24 cellular contexts compared by ENCODE assay signal in the genomic region with DNA sequence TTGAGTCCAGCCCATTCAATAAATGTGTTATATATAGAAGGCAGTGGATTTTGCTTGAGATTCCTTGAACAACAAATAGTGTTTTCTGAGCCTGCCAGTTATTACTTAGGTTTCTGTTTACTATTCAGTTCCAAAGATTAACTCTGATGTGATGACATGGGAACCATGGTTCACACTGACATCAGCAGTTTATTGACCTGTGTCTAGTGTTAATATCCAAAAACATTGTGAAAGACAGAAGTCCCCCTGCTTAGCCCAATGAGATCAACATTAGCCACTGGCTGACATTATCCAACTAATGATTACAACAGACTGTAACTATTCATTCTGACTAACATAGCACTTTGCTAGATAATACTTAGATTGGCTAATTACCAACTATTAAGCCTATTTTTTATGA. TPM values are rescaled to one million over a fixed set of nuclear protein-coding genes. Genes with fewer than 3 reads are reported as not detected.
DNase-seq lines count a peak whose midpoint lies in the region; ATAC-seq and TF ChIP-seq lines count a peak whose summit lies in the region.
"Had no signal": no experiment of that assay in that cellular context is flagged by ENCODE, and none has a peak within 500 bp of the region (broad histone marks: within the 10 kb centered on the region; RNA-seq: fewer than 3 reads in every experiment).

No MANE protein-coding gene starts in this region.

- H3K4me3 Mint-ChIP-seq in neural progenitor cell: no peak overlapping the region
- H3K4me3 Mint-ChIP-seq: CD8-positive, alpha-beta T cell had no signal

- CTCF ChIA-PET in HEK293T (lab: Yijun Ruan, JAX): no interaction called here

- in situ Hi-C loops in HAP-1 (cut with MboI; ENCODE audit: low sequenced_read_pairs): no loop called here

- no peaks in the 10 kb centered on the region for H3K79me2 ChIP-seq in neural progenitor cell (ENCODE audit: low read depth)

- no peak overlapping the region for H2AFZ ChIP-seq in neural progenitor cell (replicated peaks)

- no peak overlapping the region for H3K9ac ChIP-seq in neural progenitor cell

- H3K9me3 ChIP-seq in left ventricle myocardium inferior (replicated peaks): no peaks in the 10 kb centered on the region
- H3K9me3 ChIP-seq in neural progenitor cell (ENCODE audit: low read depth): no peaks in the 10 kb centered on the region
- H3K9me3 ChIP-seq in HAP-1: no peaks in the 10 kb centered on the region

- TF ChIP-seq CTCF in left ventricle myocardium inferior (IDR thresholded peaks at IDR 0.05; ENCODE audit: borderline replicate concordance) (no peak), fibroblast of pulmonary artery (IDR thresholded peaks at IDR 0.05; ENCODE audit: low read length, missing control alignments) (no peak), neural progenitor cell (IDR thresholded peaks at IDR 0.05) (no peak)

- no peak overlapping the region for H3K27ac Mint-ChIP-seq in neural progenitor cell
- H3K27ac Mint-ChIP-seq: CD8-positive, alpha-beta T cell had no signal

- H3K4me1 Mint-ChIP-seq in neural progenitor cell: peaks cover 7% of the 10 kb centered on the region

- intact Hi-C loops in left cardiac atrium (cut with DNase I): no loop called here
- intact Hi-C loops in left ventricle myocardium inferior (cut with micrococcal nuclease): no loop called here

- H3K4me3 ChIP-seq in left ventricle myocardium inferior (no peak overlapping the region), fibroblast of pulmonary artery (replicated peaks; ENCODE audit: low read depth, low read length) (no peak overlapping the region), neural progenitor cell (no peak overlapping the region), HAP-1 (no peak overlapping the region)
- H3K4me3 ChIP-seq: GM12878, SK-N-MC had no signal

- H3K36me3 ChIP-seq in left ventricle myocardium inferior (no peaks in the 10 kb centered on the region), neural progenitor cell (no peaks in the 10 kb centered on the region), HAP-1 (replicated peaks) (no peaks in the 10 kb centered on the region)

- H3K27me3 Mint-ChIP-seq in neural progenitor cell (ENCODE audit: insufficient read depth, low read depth): peaks cover 9% of the 10 kb centered on the region

- H3K4me2 ChIP-seq in neural progenitor cell: no peak overlapping the region

- H3K9me3 Mint-ChIP-seq in neural progenitor cell: no peaks in the 10 kb centered on the region
- H3K9me3 Mint-ChIP-seq: CD8-positive, alpha-beta T cell had no signal

- DNase-seq in left cardiac atrium (no peak), left ventricle myocardium inferior (no peak), fibroblast of pulmonary artery (ENCODE audit: low read depth) (peak; percentile 10), kidney tubule cell (ENCODE audit: low spot score) (peak; percentile 67), neural progenitor cell (ENCODE audit: low spot score) (no peak), HEK293T (ENCODE audit: extremely low spot score) (no peak), HAP-1 (ENCODE audit: low spot score in 2 of 2) (no peak)
- DNase-seq: AML-193; C1 segment of cervical spinal cord; CD8-positive, alpha-beta T cell; DND-41; H7; Karpas-422; MV-4-11; NCI-H1694; NCI-H2081; NCI-H2171; NCI-H345; NCI-H524; PC-3; SHP77 treated with DMSO at 0.1 percent for 48 hours had no signal

- ATAC-seq in left cardiac atrium (peak; percentile 27 to 41), HG02840 (IDR thresholded peaks at IDR 0.05; ENCODE audit: low FRiP score, unreplicated experiment) (no peak)
- ATAC-seq: CD8-positive, alpha-beta T cell; GM12878; PC-3 had no signal

- POLR2A ChIA-PET in HEK293T (lab: Yijun Ruan, JAX): no interaction called here

- H3K27ac ChIP-seq in left ventricle myocardium inferior (replicated peaks) (no peak overlapping the region), neural progenitor cell (no peak overlapping the region)
- H3K27ac ChIP-seq: SK-N-MC had no signal

- H3K4me1 ChIP-seq in left ventricle myocardium inferior (peaks cover 3% of the 10 kb centered on the region), neural progenitor cell (no peaks in the 10 kb centered on the region), HAP-1 (peaks cover 12% of the 10 kb centered on the region)

- no peaks in the 10 kb centered on the region for H4K20me1 ChIP-seq in neural progenitor cell (ENCODE audit: low read depth)

- H3K27me3 ChIP-seq in left ventricle myocardium inferior (ENCODE audit: low read depth) (no peaks in the 10 kb centered on the region), neural progenitor cell (no peaks in the 10 kb centered on the region), HAP-1 (ENCODE audit: low read depth) (no peaks in the 10 kb centered on the region)

- no peaks in the 10 kb centered on the region for H3F3A ChIP-seq in neural progenitor cell (ENCODE audit: low read depth)

- no peaks in the 10 kb centered on the region for H3K36me3 Mint-ChIP-seq in neural progenitor cell
- H3K36me3 Mint-ChIP-seq: CD8-positive, alpha-beta T cell had no signal

TF ChIP-seq in HEK293T, 16 proteins besides CTCF, POLR2A, EP300 and RAD21:
- TF ChIP-seq BHLHE40 (IDR thresholded peaks at IDR 0.05; ENCODE audit: borderline replicate concordance): no peak
- TF ChIP-seq TARDBP (IDR thresholded peaks at IDR 0.05): no peak
- TF ChIP-seq HDGF (IDR thresholded peaks at IDR 0.05; ENCODE audit: borderline replicate concordance): no peak
- no peak for TF ChIP-seq LEF1 (IDR thresholded peaks at IDR 0.05; ENCODE audit: borderline replicate concordance)
- TF ChIP-seq L3MBTL2 (conservative IDR thresholded peaks at IDR 0.05): no peak
- TF ChIP-seq FOXM1 (IDR thresholded peaks at IDR 0.05; ENCODE audit: borderline replicate concordance): no peak
- TF ChIP-seq ARNT (IDR thresholded peaks at IDR 0.05): no peak
- TF ChIP-seq ELF4 (IDR thresholded peaks at IDR 0.05): no peak
- no peak for TF ChIP-seq CTBP1 (IDR thresholded peaks at IDR 0.05; ENCODE audit: borderline replicate concordance)
- TF ChIP-seq SP1 (IDR thresholded peaks at IDR 0.05): no peak
- TF ChIP-seq FOXK2 (IDR thresholded peaks at IDR 0.05): no peak
- no peak for TF ChIP-seq FOXA1 (IDR thresholded peaks at IDR 0.05)
- no peak for TF ChIP-seq ZNF384 (IDR thresholded peaks at IDR 0.05)
- TF ChIP-seq NFRKB (IDR thresholded peaks at IDR 0.05): no peak
- TF ChIP-seq SUZ12 (IDR thresholded peaks at IDR 0.05): no peak
- TF ChIP-seq, protein P1, sequence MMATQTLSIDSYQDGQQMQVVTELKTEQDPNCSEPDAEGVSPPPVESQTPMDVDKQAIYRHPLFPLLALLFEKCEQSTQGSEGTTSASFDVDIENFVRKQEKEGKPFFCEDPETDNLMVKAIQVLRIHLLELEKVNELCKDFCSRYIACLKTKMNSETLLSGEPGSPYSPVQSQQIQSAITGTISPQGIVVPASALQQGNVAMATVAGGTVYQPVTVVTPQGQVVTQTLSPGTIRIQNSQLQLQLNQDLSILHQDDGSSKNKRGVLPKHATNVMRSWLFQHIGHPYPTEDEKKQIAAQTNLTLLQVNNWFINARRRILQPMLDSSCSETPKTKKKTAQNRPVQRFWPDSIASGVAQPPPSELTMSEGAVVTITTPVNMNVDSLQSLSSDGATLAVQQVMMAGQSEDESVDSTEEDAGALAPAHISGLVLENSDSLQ (IDR thresholded peaks at IDR 0.05): no peak

RNA-seq across cellular contexts. Expression of a gene that starts 14.9 kb away (rescaled TPM):
- total RNA-seq in left cardiac atrium: 1 to 10 TPM; 7.8 to 8.4 TPM
- 3.0 TPM for total RNA-seq in left ventricle myocardium inferior
- 2.1 and 3.4 TPM in 2 replicates for total RNA-seq in neural progenitor cell (ENCODE audit: low replicate concordance)

Comparison
In these comparisons a context has a peak if more than half of its experiments do, and no peak if none do; other contexts are left out.
1. DNase-seq: peak in fibroblast of pulmonary artery (single experiment) and kidney tubule cell (single experiment); none in left cardiac atrium (single experiment), left ventricle myocardium inferior (single experiment), neural progenitor cell (single experiment), HEK293T (single experiment) and HAP-1 (0 of 2).